8 cellular contexts compared by ENCODE assay signal in the genomic region with DNA sequence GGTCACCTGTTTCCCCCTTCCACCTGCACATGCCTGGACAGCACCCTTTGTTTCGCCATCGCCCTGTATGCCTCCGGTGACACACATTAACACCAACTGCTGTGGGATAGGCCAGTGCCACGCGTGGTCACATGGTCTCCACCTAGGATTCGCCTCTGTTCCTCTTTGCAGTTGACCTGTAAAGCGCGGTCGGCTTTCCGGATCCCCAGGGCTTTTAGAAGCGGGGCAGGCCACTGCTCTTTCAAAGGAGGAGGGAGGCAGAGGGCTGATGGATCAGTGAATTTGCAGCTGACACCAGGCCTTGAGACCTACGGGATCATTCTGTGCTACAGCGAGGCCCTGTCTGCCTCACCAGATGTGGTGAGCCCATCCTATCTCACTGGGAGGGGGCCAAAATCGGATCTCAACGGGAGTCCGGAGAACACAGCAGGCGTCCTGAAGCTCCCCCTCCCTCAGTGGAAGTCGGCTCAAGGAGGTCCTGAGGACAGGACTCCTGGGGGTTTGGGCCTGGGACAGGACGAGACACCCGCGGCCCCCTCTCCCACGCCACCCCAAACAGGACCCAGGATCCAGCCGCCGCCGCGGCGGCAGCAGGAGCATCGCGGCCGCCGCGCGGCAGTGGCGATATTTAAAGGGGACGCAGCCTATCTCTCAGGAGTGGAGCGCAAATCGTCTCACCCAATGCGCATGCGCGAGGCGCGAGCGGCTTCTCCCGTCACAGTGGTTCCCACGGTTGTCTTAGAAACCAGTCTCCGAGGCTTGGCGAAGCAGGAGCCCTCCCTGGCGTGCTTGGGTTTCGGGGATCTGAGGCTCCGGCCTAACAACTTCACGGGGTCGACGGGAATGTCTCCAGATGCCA.
DNase-seq lines count a peak whose midpoint lies in the region; ATAC-seq and TF ChIP-seq lines count a peak whose summit lies in the region.
"Not testable (repeated sequence)": the region's sequence is repeated elsewhere in the genome, so short reads cannot be mapped to it uniquely, and the experiment has no call there.

No MANE protein-coding gene starts in this region.

- H3K4me1 Mint-ChIP-seq in IgD-negative memory B cell, result not testable (repeated sequence)
- peaks cover 19 to 38% of the 10 kb centered on the region in 2 donors for H3K4me1 Mint-ChIP-seq in stimulated activated naive B cell treated with anti-CD40 and anti-IgM and Interleukin-4, amounts not matched to agents 10 μg/mL and 1 μg/mL and 100 μg/mL, for 72 hours

- not testable (repeated sequence) for H3K27me3 ChIP-seq in SU-DHL-6 (ENCODE audit: low read length)

- H3K9ac ChIP-seq in SU-DHL-6 (ENCODE audit: low read length), result peak overlapping the region; percentile 19; the same call in 1 of the 2 replicates

- ATAC-seq in stimulated activated naive B cell treated with anti-CD40 and anti-IgM and Interleukin-4, amounts not matched to agents 10 μg/mL and 1 μg/mL and 100 μg/mL, for 72 hours (replicated peaks), result peak; percentile 76 to 78

- in situ Hi-C loops in Caki2 (cut with HindIII; ENCODE audit: low pct_unique_long_range_greater_than_20kb, low sequenced_read_pairs), result not testable (repeated sequence)

- H3K27me3 Mint-ChIP-seq in IgD-negative memory B cell; stimulated activated naive B cell treated with anti-CD40 and anti-IgM and Interleukin-4, amounts not matched to agents 10 μg/mL and 1 μg/mL and 100 μg/mL, for 72 hours: not testable (repeated sequence)

- TF ChIP-seq CTCF in SU-DHL-6 (IDR thresholded peaks at IDR 0.05; ENCODE audit: insufficient read depth, low read length, poor library complexity, severe bottlenecking); coronary artery (IDR thresholded peaks at IDR 0.05): not testable (repeated sequence)

- H3K27ac ChIP-seq in SU-DHL-6 (ENCODE audit: low read depth, low read length); coronary artery: not testable (repeated sequence)

- peak overlapping the region in 3 of 4 donors; percentile 67 to 92 (median 73) for H3K4me3 Mint-ChIP-seq in IgD-negative memory B cell
- peak overlapping the region; percentile 86 to 89 for H3K4me3 Mint-ChIP-seq in stimulated activated naive B cell treated with anti-CD40 and anti-IgM and Interleukin-4, amounts not matched to agents 10 μg/mL and 1 μg/mL and 100 μg/mL, for 72 hours

- H4K20me1 ChIP-seq in SU-DHL-6 (ENCODE audit: low read depth, low read length), result not testable (repeated sequence)

- DNase-seq in Caki2 (ENCODE audit: low read depth) (peak; percentile 40), iPS-NIHi11 (ENCODE audit: low spot score) (peak; percentile 10), renal cortical epithelial cell (ENCODE audit: low read depth) (peak; percentile 73)
- peak; percentile 74 to 75 for DNase-seq in activated T-cell treated with anti-CD3 and anti-CD28 coated beads, Interleukin-2, amount 50 U/mL, for 48 hours
- not testable (repeated sequence) for DNase-seq in coronary artery (ENCODE audit: low spot score)
- peak; percentile 71 for DNase-seq in stimulated activated naive B cell treated with anti-CD40 and anti-IgM and Interleukin-4, amounts not matched to agents 10 μg/mL and 1 μg/mL and 100 μg/mL, for 72 hours

- H2AFZ ChIP-seq in SU-DHL-6 (ENCODE audit: low read depth, low read length, severe bottlenecking), result peak overlapping the region; percentile 17

- not testable (repeated sequence) for H3K9me3 ChIP-seq in SU-DHL-6 (ENCODE audit: insufficient read depth, low read length)

- H3K4me3 ChIP-seq in SU-DHL-6 (ENCODE audit: insufficient read depth, low read length, poor library complexity, severe bottlenecking), result peak overlapping the region; percentile 9
- H3K4me3 ChIP-seq in coronary artery, result peak overlapping the region; percentile 47

- H3K4me2 ChIP-seq in SU-DHL-6 (ENCODE audit: low read depth, low read length, poor library complexity, severe bottlenecking), result peak overlapping the region; percentile 29

- peak overlapping the region in 2 of 3 donors; percentile 67 to 84 for H3K27ac Mint-ChIP-seq in IgD-negative memory B cell
- peak overlapping the region; percentile 73 for H3K27ac Mint-ChIP-seq in stimulated activated naive B cell treated with anti-CD40 and anti-IgM and Interleukin-4, amounts not matched to agents 10 μg/mL and 1 μg/mL and 100 μg/mL, for 72 hours

- not testable (repeated sequence) for H3K79me2 ChIP-seq in SU-DHL-6 (ENCODE audit: insufficient read depth, low read length)

- H3K36me3 Mint-ChIP-seq in IgD-negative memory B cell; stimulated activated naive B cell treated with anti-CD40 and anti-IgM and Interleukin-4, amounts not matched to agents 10 μg/mL and 1 μg/mL and 100 μg/mL, for 72 hours: not testable (repeated sequence)

- H3K9me2 ChIP-seq in SU-DHL-6 (replicated peaks; ENCODE audit: insufficient read depth, low read length), result not testable (repeated sequence)

- H3F3A ChIP-seq in SU-DHL-6 (ENCODE audit: insufficient read depth), result not testable (repeated sequence)

- not testable (repeated sequence) for H3K9me3 Mint-ChIP-seq in IgD-negative memory B cell; stimulated activated naive B cell treated with anti-CD40 and anti-IgM and Interleukin-4, amounts not matched to agents 10 μg/mL and 1 μg/mL and 100 μg/mL, for 72 hours

- not testable (repeated sequence) for H3K36me3 ChIP-seq in SU-DHL-6 (ENCODE audit: low read length)
